ENCODE assay signal across 1 cellular context in the genomic region with DNA sequence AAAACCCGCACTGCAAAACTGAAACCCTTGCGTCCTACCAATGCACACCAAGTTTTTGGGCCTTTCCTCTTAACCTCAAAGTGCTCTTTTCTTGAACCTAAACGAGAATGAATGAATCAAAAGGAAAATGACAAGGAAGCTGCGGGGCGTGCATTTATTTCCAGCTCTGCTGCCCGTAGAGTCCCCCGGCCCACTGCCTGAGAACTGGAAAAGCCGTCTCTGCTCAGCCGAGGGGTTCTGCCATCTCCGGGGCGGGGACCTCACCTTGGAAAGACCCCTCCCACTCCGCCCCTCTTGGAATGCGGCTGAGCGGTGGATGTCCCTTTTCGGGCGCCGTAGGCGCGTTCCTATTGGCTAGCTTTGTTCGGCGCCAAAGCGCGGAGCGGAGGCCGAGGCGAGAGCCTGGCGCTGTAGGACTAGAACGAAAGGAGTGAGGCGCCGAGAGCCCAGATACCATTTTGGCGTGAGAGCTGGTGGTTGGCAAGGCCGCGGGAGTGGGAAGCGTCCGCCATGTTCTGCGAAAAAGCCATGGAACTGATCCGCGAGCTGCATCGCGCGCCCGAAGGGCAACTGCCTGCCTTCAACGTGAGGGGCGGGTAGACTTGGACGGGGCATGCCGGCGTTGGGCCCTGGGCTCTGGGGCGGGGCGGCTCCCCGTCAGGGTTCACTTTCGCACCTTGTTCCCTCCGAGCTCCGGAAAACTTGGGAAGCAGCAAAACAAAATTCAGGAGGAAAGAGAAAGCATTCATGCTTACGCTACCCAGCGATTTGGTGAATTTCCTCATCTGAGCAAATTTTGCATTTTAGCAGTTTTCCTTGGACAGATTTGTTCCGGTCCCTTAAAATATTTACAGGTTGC.
A peak's percentile ranks its signal among the peaks of the same experiment; 100 is the strongest.
TF ChIP-seq lines count a peak whose summit lies in the region.

A gene (plus strand): TSS at position 363 of the 859 bp plus-strand sequence. CDS start 148 bp downstream, at position 511.

TF ChIP-seq in WTC11, 78 proteins besides CTCF, POLR2A, EP300 and RAD21 (continued from another document):
- TF ChIP-seq, protein P1, sequence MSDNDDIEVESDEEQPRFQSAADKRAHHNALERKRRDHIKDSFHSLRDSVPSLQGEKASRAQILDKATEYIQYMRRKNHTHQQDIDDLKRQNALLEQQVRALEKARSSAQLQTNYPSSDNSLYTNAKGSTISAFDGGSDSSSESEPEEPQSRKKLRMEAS (CRISPR knock-in tag; IDR thresholded peaks at IDR 0.05): peak; percentile 94
- TF ChIP-seq OVOL2 (CRISPR knock-in tag; IDR thresholded peaks at IDR 0.05; ENCODE audit: borderline replicate concordance): no peak
- TF ChIP-seq TEAD1 (CRISPR knock-in tag; IDR thresholded peaks at IDR 0.05): peak; percentile 99
- TF ChIP-seq, protein P2, sequence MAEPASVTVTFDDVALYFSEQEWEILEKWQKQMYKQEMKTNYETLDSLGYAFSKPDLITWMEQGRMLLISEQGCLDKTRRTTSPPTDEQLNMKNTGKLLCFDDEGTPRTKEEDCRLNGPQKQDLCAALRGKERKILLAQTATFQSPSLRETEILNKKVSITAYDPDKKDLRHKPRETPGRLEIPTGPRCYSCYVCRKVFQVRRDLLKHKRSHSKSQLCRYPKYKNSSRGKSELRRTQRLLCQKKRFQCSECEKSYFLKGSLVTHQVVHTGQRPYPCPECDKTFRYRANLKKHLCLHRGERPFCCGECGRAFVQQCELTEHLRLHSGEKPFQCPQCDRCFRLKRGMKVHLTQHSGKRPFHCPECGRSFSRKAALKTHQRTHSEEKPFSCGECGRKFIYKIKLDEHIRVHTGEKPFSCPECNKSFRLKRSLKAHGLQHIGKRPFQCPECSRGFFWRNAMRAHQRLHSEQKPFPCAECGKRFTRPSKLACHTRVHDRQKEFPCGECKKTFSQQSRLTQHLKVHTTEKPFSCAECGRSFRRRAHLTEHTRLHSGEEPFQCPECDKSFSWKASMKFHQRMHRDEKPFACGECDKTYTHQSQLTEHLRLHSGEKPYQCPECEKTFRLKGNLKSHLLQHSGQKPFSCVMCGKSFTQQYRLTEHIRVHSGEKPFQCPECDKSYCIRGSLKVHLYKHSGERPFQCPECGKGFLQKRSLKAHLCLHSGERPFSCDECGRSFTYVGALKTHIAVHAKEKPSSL (CRISPR knock-in tag; conservative IDR thresholded peaks at IDR 0.05): no peak
- TF ChIP-seq TP53 (CRISPR knock-in tag; IDR thresholded peaks at IDR 0.05): peak; percentile 82; the same call in 1 of the 2 replicates
- TF ChIP-seq ZBTB21 (CRISPR knock-in tag; IDR thresholded peaks at IDR 0.05; ENCODE audit: borderline replicate concordance): peak; percentile 91
- TF ChIP-seq, protein P3, sequence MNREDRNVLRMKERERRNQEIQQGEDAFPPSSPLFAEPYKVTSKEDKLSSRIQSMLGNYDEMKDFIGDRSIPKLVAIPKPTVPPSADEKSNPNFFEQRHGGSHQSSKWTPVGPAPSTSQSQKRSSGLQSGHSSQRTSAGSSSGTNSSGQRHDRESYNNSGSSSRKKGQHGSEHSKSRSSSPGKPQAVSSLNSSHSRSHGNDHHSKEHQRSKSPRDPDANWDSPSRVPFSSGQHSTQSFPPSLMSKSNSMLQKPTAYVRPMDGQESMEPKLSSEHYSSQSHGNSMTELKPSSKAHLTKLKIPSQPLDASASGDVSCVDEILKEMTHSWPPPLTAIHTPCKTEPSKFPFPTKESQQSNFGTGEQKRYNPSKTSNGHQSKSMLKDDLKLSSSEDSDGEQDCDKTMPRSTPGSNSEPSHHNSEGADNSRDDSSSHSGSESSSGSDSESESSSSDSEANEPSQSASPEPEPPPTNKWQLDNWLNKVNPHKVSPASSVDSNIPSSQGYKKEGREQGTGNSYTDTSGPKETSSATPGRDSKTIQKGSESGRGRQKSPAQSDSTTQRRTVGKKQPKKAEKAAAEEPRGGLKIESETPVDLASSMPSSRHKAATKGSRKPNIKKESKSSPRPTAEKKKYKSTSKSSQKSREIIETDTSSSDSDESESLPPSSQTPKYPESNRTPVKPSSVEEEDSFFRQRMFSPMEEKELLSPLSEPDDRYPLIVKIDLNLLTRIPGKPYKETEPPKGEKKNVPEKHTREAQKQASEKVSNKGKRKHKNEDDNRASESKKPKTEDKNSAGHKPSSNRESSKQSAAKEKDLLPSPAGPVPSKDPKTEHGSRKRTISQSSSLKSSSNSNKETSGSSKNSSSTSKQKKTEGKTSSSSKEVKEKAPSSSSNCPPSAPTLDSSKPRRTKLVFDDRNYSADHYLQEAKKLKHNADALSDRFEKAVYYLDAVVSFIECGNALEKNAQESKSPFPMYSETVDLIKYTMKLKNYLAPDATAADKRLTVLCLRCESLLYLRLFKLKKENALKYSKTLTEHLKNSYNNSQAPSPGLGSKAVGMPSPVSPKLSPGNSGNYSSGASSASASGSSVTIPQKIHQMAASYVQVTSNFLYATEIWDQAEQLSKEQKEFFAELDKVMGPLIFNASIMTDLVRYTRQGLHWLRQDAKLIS (CRISPR knock-in tag; IDR thresholded peaks at IDR 0.05; ENCODE audit: borderline replicate concordance): 0 out of 2 replicates have a peak, but pooled peaks have one; percentile 25
- TF ChIP-seq, protein P4, sequence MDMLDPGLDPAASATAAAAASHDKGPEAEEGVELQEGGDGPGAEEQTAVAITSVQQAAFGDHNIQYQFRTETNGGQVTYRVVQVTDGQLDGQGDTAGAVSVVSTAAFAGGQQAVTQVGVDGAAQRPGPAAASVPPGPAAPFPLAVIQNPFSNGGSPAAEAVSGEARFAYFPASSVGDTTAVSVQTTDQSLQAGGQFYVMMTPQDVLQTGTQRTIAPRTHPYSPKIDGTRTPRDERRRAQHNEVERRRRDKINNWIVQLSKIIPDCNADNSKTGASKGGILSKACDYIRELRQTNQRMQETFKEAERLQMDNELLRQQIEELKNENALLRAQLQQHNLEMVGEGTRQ (CRISPR knock-in tag; IDR thresholded peaks at IDR 0.05): peak; percentile 47; the same call in 1 of the 2 replicates
